14 cellular contexts compared by ENCODE assay signal in the genomic region with DNA sequence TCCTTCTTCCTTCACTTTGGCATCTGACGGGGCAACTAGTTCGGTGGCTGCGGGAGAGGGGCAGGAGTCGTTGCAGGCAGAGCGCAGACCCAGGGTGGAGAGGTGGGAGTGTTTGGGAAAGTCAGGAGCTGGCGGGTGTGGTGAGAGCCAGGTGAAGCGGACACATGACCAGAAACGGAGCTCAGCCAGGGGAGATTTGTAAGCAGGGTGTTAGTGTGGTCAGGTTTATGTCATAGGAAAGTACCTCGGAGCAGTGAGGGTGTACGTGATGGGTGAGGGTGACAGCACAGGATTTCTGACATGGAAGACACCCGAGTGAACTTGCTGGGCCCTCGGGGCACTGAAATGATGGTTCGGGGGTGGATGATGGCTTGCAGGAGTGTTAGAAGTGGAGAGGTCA.
"Had no signal": no experiment of that assay in that cellular context is flagged by ENCODE, and none has a peak within 500 bp of the region (broad histone marks: within the 10 kb centered on the region; RNA-seq: fewer than 3 reads in every experiment).

No MANE protein-coding gene starts in this region.

- H3K4me1 ChIP-seq: ascending aorta, breast epithelium, prostate gland, stomach, testis had no signal

- DNase-seq: activated CD4-positive, alpha-beta T cell treated with anti-CD3 and anti-CD28 coated beads, Interleukin-2, amount 10 ng/mL, durations not matched to agents 7 days and 5 days; activated CD8-positive, alpha-beta T cell treated with anti-CD3 and anti-CD28 coated beads, Interleukin-2, amount 10 ng/mL, durations not matched to agents 7 days and 5 days; activated T-cell treated with anti-CD3 and anti-CD28 coated beads, Interleukin-2, amount 50 U/mL, for 24 hours; cerebellar nuclear complex; cortex of kidney; hypothalamus; left ventricle myocardium superior; stomach; T1000; testis had no signal

- H3K9me3 ChIP-seq: ascending aorta, breast epithelium, prostate gland, right atrium auricular region, stomach, testis had no signal

- H3K27me3 ChIP-seq: ascending aorta, breast epithelium, right atrium auricular region, stomach, testis had no signal

- H3K36me3 ChIP-seq: breast epithelium, prostate gland had no signal

- H3K4me3 ChIP-seq: ascending aorta, breast epithelium, prostate gland, right atrium auricular region, stomach, testis had no signal

- ATAC-seq: activated CD8-positive, alpha-beta T cell treated with anti-CD3 and anti-CD28 coated beads, Interleukin-2, amount 10 ng/mL, durations not matched to agents 7 days and 5 days; left ventricle myocardium superior had no signal

- H3K27ac ChIP-seq: ascending aorta, breast epithelium, prostate gland, right atrium auricular region, stomach, testis had no signal
